In genomic region chr2:232238108-232238507, GRCh38 we compare ENCODE assay signal across 21 cellular contexts.
DNase-seq lines count a peak whose midpoint lies in the region; ATAC-seq and TF ChIP-seq lines count a peak whose summit lies in the region.
"Had no signal": no experiment of that assay in that cellular context is flagged by ENCODE, and none has a peak within 500 bp of the region (broad histone marks: within the 10 kb centered on the region; RNA-seq: fewer than 3 reads in every experiment).

No MANE protein-coding gene starts in this region.

- no peaks in the 10 kb centered on the region for H3K79me1 ChIP-seq in IMR-90 (ENCODE audit: low read depth in 1 of 2, low read length in 2 of 2)
- no peaks in the 10 kb centered on the region for H3K79me1 ChIP-seq in mesendoderm (ENCODE audit: low read length)

- H3K4me3 ChIP-seq in IMR-90 (ENCODE audit: insufficient read depth, low read depth, low read length) (no peak overlapping the region), mesendoderm (ENCODE audit: low read length) (no peak overlapping the region)
- H3K4me3 ChIP-seq: A549, cardiac muscle cell, left ventricle myocardium inferior, MG63, uterus had no signal

- no peak overlapping the region for H2BK20ac ChIP-seq in IMR-90 (ENCODE audit: low read depth, low read length)

- H3K9me3 ChIP-seq in IMR-90 (ENCODE audit: control insufficient read depth, insufficient read depth, low read length): no peaks in the 10 kb centered on the region
- H3K9me3 ChIP-seq: A549, left ventricle myocardium inferior, MG63, uterus had no signal

- H2BK120ac ChIP-seq in IMR-90 (ENCODE audit: low read depth, low read length) (no peak overlapping the region), mesendoderm (ENCODE audit: low read depth, low read length) (no peak overlapping the region)

- ATAC-seq in IMR-90 (ENCODE audit: low read depth) (peak; percentile 67), HG03354 (IDR thresholded peaks at IDR 0.05; ENCODE audit: poor library complexity, severe bottlenecking, unreplicated experiment) (no peak)
- ATAC-seq: A549; effector memory CD8-positive, alpha-beta T cell; foreskin keratinocyte had no signal

- H3K18ac ChIP-seq in IMR-90 (ENCODE audit: low read depth, low read length) (no peak overlapping the region), mesendoderm (ENCODE audit: low read length) (no peak overlapping the region)

- H4K20me1 ChIP-seq in IMR-90 (ENCODE audit: insufficient read depth, low read length): peaks cover 7% of the 10 kb centered on the region; the same call in 1 of the 2 replicates

- H4K5ac ChIP-seq in IMR-90 (ENCODE audit: low read depth, low read length): no peak overlapping the region
- no peak overlapping the region for H4K5ac ChIP-seq in mesendoderm (ENCODE audit: low read length)

- no peak overlapping the region for H3K27ac ChIP-seq in IMR-90 (ENCODE audit: insufficient read depth, low read length)
- no peak overlapping the region for H3K27ac ChIP-seq in mesendoderm (ENCODE audit: low read depth, low read length)
- H3K27ac ChIP-seq: A549, cardiac muscle cell, foreskin keratinocyte, left ventricle myocardium inferior, parathyroid adenoma, uterus had no signal

- no peak overlapping the region for H4K8ac ChIP-seq in IMR-90 (ENCODE audit: low read depth in 2 of 2, low read length in 2 of 2)
- no peak overlapping the region for H4K8ac ChIP-seq in mesendoderm (ENCODE audit: low read depth, low read length)

- no TSS peak for BruUV-seq in IMR-90 (replicated peaks; lab: Mats Ljungman, UMichigan)

- peaks cover 4% of the 10 kb centered on the region for H3K36me3 ChIP-seq in IMR-90 (ENCODE audit: control insufficient read depth, insufficient read depth, low read length)
- H3K36me3 ChIP-seq in mesendoderm (ENCODE audit: control insufficient read depth, insufficient read depth, low read length): no peaks in the 10 kb centered on the region
- H3K36me3 ChIP-seq: cardiac muscle cell, MG63, uterus had no signal

- no peak overlapping the region for H2AK5ac ChIP-seq in IMR-90 (ENCODE audit: low read depth, low read length)
- H2AK5ac ChIP-seq in mesendoderm (ENCODE audit: low read length): no peak overlapping the region

- no peak for TF ChIP-seq CTCF in IMR-90 (conservative IDR thresholded peaks at IDR 0.05; ENCODE audit: low read depth, low read length)

- H2BK5ac ChIP-seq in IMR-90 (ENCODE audit: low read depth, low read length, poor library complexity, severe bottlenecking) (no peak overlapping the region), mesendoderm (ENCODE audit: low read length) (no peak overlapping the region)

- no peak overlapping the region for H2BK15ac ChIP-seq in IMR-90 (ENCODE audit: low read depth, low read length)
- no peak overlapping the region for H2BK15ac ChIP-seq in mesendoderm (replicated peaks; ENCODE audit: low read depth)

- dilution Hi-C loops in IMR-90 (cut with HindIII; ENCODE audit: low sequenced_read_pairs, unreplicated experiment): no loop called here

- CTCF ChIA-PET in IMR-90 (lab: Yijun Ruan, JAX): no interaction called here

- H3K9me1 ChIP-seq in IMR-90 (ENCODE audit: insufficient read depth, low read length): peaks cover 5% of the 10 kb centered on the region; the same call in 1 of the 2 replicates

- H2AK9ac ChIP-seq in IMR-90 (replicated peaks; ENCODE audit: low read depth, low read length, poor library complexity): peak overlapping the region; percentile 9

- H3K9ac ChIP-seq in IMR-90 (ENCODE audit: low read depth, low read length) (no peak overlapping the region), mesendoderm (ENCODE audit: low read length) (no peak overlapping the region)
- H3K9ac ChIP-seq: parathyroid adenoma had no signal

- H2AFZ ChIP-seq in IMR-90 (replicated peaks; ENCODE audit: low read length, poor library complexity): no peak overlapping the region
- H2AFZ ChIP-seq: parathyroid adenoma had no signal

- intact Hi-C loops in IMR-90 (cut with micrococcal nuclease): no loop called here

- no peak overlapping the region for H3K4me2 ChIP-seq in IMR-90 (ENCODE audit: low read depth, low read length)
- no peak overlapping the region for H3K4me2 ChIP-seq in mesendoderm (ENCODE audit: low read length)
- H3K4me2 ChIP-seq: A549 had no signal

- H3K23ac ChIP-seq in IMR-90 (ENCODE audit: low read depth, low read length) (no peak overlapping the region), mesendoderm (ENCODE audit: low read length) (no peak overlapping the region)

- TF ChIP-seq POLR2A in IMR-90 (IDR thresholded peaks at IDR 0.05; ENCODE audit: low read depth, low read length): no peak

- in situ Hi-C loops in IMR-90 (cut with MboI; ENCODE audit: low sequenced_read_pairs): no loop called here

- H3K14ac ChIP-seq in IMR-90 (replicated peaks; ENCODE audit: low read depth, low read length): no peak overlapping the region

- H3K4me1 ChIP-seq in IMR-90 (ENCODE audit: control insufficient read depth, insufficient read depth, low read length) (peaks cover 3% of the 10 kb centered on the region), mesendoderm (ENCODE audit: control insufficient read depth, low read depth, low read length) (no peaks in the 10 kb centered on the region)
- H3K4me1 ChIP-seq: left ventricle myocardium inferior, parathyroid adenoma, uterus had no signal

- no peak overlapping the region for H4K91ac ChIP-seq in IMR-90 (ENCODE audit: insufficient read depth, low read depth, low read length)

- WGBS in IMR-90 (ENCODE audit: extremely low coverage in 2 of 2, insufficient read length in 1 of 2), 2 experiments: 33% methylated on average over 1 of the region's 2 CpGs; no CpG with 5 or more reads in 1 of the 2 experiments
- no CpG with 5 or more reads among the region's 2 CpGs for WGBS in mesendoderm (ENCODE audit: extremely low coverage, insufficient coverage, low lambda C conversion rate)

- H3K56ac ChIP-seq in IMR-90 (ENCODE audit: extremely low read depth, insufficient read depth, low read length) (no peak overlapping the region), mesendoderm (ENCODE audit: low read length) (no peak overlapping the region)

- H3K79me2 ChIP-seq in mesendoderm (ENCODE audit: control insufficient read depth, insufficient read depth, low read length): no peaks in the 10 kb centered on the region
- H3K79me2 ChIP-seq: parathyroid adenoma had no signal

- no peak for TF ChIP-seq RAD21 in IMR-90 (IDR thresholded peaks at IDR 0.05; ENCODE audit: low read length)

- H3K4ac ChIP-seq in IMR-90 (ENCODE audit: low read depth, low read length) (no peak overlapping the region), mesendoderm (ENCODE audit: low read depth, low read length) (no peak overlapping the region)

- DNase-seq in activated CD4-positive, alpha-beta T cell treated with anti-CD3 and anti-CD28 coated beads for 48 hours: peak; percentile 16
- no peak for DNase-seq in activated CD4-positive, alpha-beta T cell treated with anti-CD3 and anti-CD28 coated beads for 4 hours
- DNase-seq in IMR-90 (peak; percentile 71), amniotic epithelial cell (ENCODE audit: low read depth) (peak; percentile 68), mesendoderm (peak; percentile 10), NCI-H446 (lab: John Stamatoyannopoulos, UW) (no peak), NCI-H526 treated with DMSO at 0.1 percent for 48 hours (lab: John Stamatoyannopoulos, UW) (no peak)
- DNase-seq: activated CD4-positive, alpha-beta T cell treated with anti-CD3 and anti-CD28 coated beads, Interleukin-2, amount 50 U/mL, for 48 hours; DMS79 treated with DMSO at 0.1 percent for 48 hours; effector memory CD8-positive, alpha-beta T cell; foreskin keratinocyte; HFFc6; left ventricle myocardium inferior; MG63; NCI-H187; NCI-H524; uterus had no signal

- POLR2A ChIA-PET in IMR-90 (lab: Charles Lee; ENCODE audit: unreplicated experiment): no interaction called here

- H3K27me3 ChIP-seq in IMR-90 (ENCODE audit: control insufficient read depth, insufficient read depth, low read length) (no peaks in the 10 kb centered on the region), mesendoderm (ENCODE audit: insufficient read depth, low read length, poor library complexity) (no peaks in the 10 kb centered on the region)
- H3K27me3 ChIP-seq: cardiac muscle cell, foreskin keratinocyte, MG63, uterus had no signal

TF ChIP-seq in IMR-90, 13 proteins besides CTCF, POLR2A, EP300 and RAD21:
- TF ChIP-seq CEBPB (IDR thresholded peaks at IDR 0.05; ENCODE audit: low read depth, low read length): peak; percentile 71
- TF ChIP-seq USF2 (IDR thresholded peaks at IDR 0.05; ENCODE audit: low read depth, low read length): no peak

Comparison
In these comparisons a context has a peak if more than half of its experiments do, and no peak if none do; other contexts are left out.
1. DNase-seq: peak in activated CD4-positive, alpha-beta T cell treated with anti-CD3 and anti-CD28 coated beads for 48 hours (single experiment), IMR-90 (single experiment), amniotic epithelial cell (single experiment) and mesendoderm (single experiment); none in activated CD4-positive, alpha-beta T cell treated with anti-CD3 and anti-CD28 coated beads for 4 hours (0 of 2), NCI-H446 (0 of 2) and NCI-H526 treated with DMSO at 0.1 percent for 48 hours (single experiment).